In the genomic region with DNA sequence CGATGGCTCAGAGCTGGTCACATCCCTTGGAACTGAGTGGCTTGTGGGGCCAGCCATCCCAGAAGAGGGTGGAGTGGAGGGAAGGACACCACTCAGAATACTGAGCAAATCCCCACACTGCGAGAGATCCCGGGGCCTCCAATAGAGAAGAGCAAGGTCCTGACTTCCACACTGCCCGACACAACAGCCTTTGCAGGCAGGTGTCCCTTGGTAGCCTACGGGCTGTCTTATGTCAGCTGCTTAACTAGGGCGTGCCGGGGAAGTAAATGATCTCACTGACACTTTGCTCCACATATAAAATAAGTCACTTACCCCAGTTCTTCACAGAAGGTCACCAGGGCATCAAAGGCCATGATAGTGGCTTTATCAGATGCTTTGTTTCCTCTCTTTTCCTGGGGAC, we compare ENCODE assay signal across 18 cellular contexts. TPM values are rescaled to one million over a fixed set of nuclear protein-coding genes. Genes with fewer than 3 reads are reported as not detected.
DNase-seq lines count a peak whose midpoint lies in the region; ATAC-seq and TF ChIP-seq lines count a peak whose summit lies in the region.
"Had no signal": no experiment of that assay in that cellular context is flagged by ENCODE, and none has a peak within 500 bp of the region (broad histone marks: within the 10 kb centered on the region; RNA-seq: fewer than 3 reads in every experiment).

No MANE protein-coding gene starts in this region.

- no peaks in the 10 kb centered on the region for H3K9me3 Mint-ChIP-seq in natural killer cell treated with Interleukin-12 subunit alpha and Interleukin-12 subunit beta and Interleukin-15 and Interleukin-18, amount 100 ng/mL, for 72 hours
- H3K9me3 Mint-ChIP-seq in natural killer cell, result no peaks in the 10 kb centered on the region
- H3K9me3 Mint-ChIP-seq: CD8-positive, alpha-beta memory T cell had no signal

- H3K4me1 ChIP-seq in mucosa of rectum (ENCODE audit: control insufficient read depth in 2 of 2, insufficient read depth in 2 of 2, low read length in 2 of 2), result peaks cover 9 to 18% of the 10 kb centered on the region in 2 donors

- peaks cover 10 to 23% of the 10 kb centered on the region in 2 donors for H3K36me3 ChIP-seq in mucosa of rectum (ENCODE audit: control insufficient read depth in 2 of 2, insufficient read depth in 2 of 2, low read length in 2 of 2)

- peak overlapping the region; percentile 14 to 50 for H3K9ac ChIP-seq in mucosa of rectum (ENCODE audit: low read depth in 1 of 2, low read length in 2 of 2)

- peak; percentile 49 for DNase-seq in natural killer cell treated with Interleukin-12 subunit alpha and Interleukin-12 subunit beta and Interleukin-15 and Interleukin-18, amount 100 ng/mL, for 72 hours (ENCODE audit: low spot score)
- DNase-seq in natural killer cell (no peak), substantia nigra (lab: John Stamatoyannopoulos, UW) (no peak), NCI-H748 (lab: John Stamatoyannopoulos, UW; ENCODE audit: unreplicated experiment) (no peak), NAMALWA (ENCODE audit: low spot score) (no peak), NCI-H146 (lab: John Stamatoyannopoulos, UW) (no peak)
- DNase-seq: Caco-2, DND-41, GDM1 had no signal

- intact Hi-C loops in natural killer cell (cut with micrococcal nuclease), result no loop called here

- H3K27ac ChIP-seq in mucosa of rectum (ENCODE audit: low read depth in 2 of 2, low read length in 2 of 2) (peak overlapping the region; percentile 74 to 82), substantia nigra (ENCODE audit: low read depth, low read length, poor library complexity, severe bottlenecking) (peak overlapping the region; percentile 92)
- H3K27ac ChIP-seq: 22Rv1, HL-60 had no signal

- no peak overlapping the region for H3K4me3 Mint-ChIP-seq in natural killer cell treated with Interleukin-12 subunit alpha and Interleukin-12 subunit beta and Interleukin-15 and Interleukin-18, amount 100 ng/mL, for 72 hours
- H3K4me3 Mint-ChIP-seq in natural killer cell, result no peak overlapping the region
- H3K4me3 Mint-ChIP-seq: CD14-positive monocyte; CD8-positive, alpha-beta memory T cell had no signal

- H3K9me3 ChIP-seq in mucosa of rectum (ENCODE audit: control insufficient read depth in 2 of 2, low read length in 2 of 2), result no peaks in the 10 kb centered on the region
- H3K9me3 ChIP-seq: Caco-2 had no signal

- H3K27me3 ChIP-seq in mucosa of rectum (ENCODE audit: control insufficient read depth in 2 of 2, insufficient read depth in 2 of 2, low read length in 2 of 2), result no peaks in the 10 kb centered on the region

- ATAC-seq in natural killer cell treated with Interleukin-12 subunit alpha and Interleukin-12 subunit beta and Interleukin-15 and Interleukin-18, amount 100 ng/mL, for 72 hours, result no peak
- ATAC-seq in natural killer cell, result no peak
- ATAC-seq in HG02852 (IDR thresholded peaks at IDR 0.05; ENCODE audit: unreplicated experiment), result no peak
- ATAC-seq: HCT116 had no signal

- peaks cover 9 to 14% of the 10 kb centered on the region in 2 donors for H3K4me1 Mint-ChIP-seq in natural killer cell treated with Interleukin-12 subunit alpha and Interleukin-12 subunit beta and Interleukin-15 and Interleukin-18, amount 100 ng/mL, for 72 hours (ENCODE audit: low read depth in 2 of 2)
- peaks cover 15% of the 10 kb centered on the region in 2 donors for H3K4me1 Mint-ChIP-seq in natural killer cell

- no peak overlapping the region for H3K27ac Mint-ChIP-seq in natural killer cell treated with Interleukin-12 subunit alpha and Interleukin-12 subunit beta and Interleukin-15 and Interleukin-18, amount 100 ng/mL, for 72 hours
- no peak overlapping the region for H3K27ac Mint-ChIP-seq in natural killer cell
- H3K27ac Mint-ChIP-seq: CD14-positive monocyte; CD8-positive, alpha-beta memory T cell had no signal

- no peak overlapping the region for H3K4me3 ChIP-seq in mucosa of rectum (ENCODE audit: low read length in 2 of 2)

- TF ChIP-seq CTCF in natural killer cell (IDR thresholded peaks at IDR 0.05), result no peak

- H3K27me3 Mint-ChIP-seq in natural killer cell treated with Interleukin-12 subunit alpha and Interleukin-12 subunit beta and Interleukin-15 and Interleukin-18, amount 100 ng/mL, for 72 hours, result no peaks in the 10 kb centered on the region
- no peaks in the 10 kb centered on the region for H3K27me3 Mint-ChIP-seq in natural killer cell (ENCODE audit: low read depth in 2 of 2)

- H3K36me3 Mint-ChIP-seq in natural killer cell treated with Interleukin-12 subunit alpha and Interleukin-12 subunit beta and Interleukin-15 and Interleukin-18, amount 100 ng/mL, for 72 hours, result no peaks in the 10 kb centered on the region
- H3K36me3 Mint-ChIP-seq in natural killer cell, result no peaks in the 10 kb centered on the region

RNA-seq across cellular contexts. Expression of a gene that starts 16.1 kb away (rescaled TPM):
- total RNA-seq in natural killer cell treated with Interleukin-12 subunit alpha and Interleukin-12 subunit beta and Interleukin-15 and Interleukin-18, amount 100 ng/mL, for 72 hours, result 10 to 100 TPM; 32.6 to 59.7 TPM
- 10 to 100 TPM; 33.4 to 39.1 (median 34.3) TPM for total RNA-seq in natural killer cell

RNA-seq across cellular contexts. Expression of a gene that starts 16.3 kb away (rescaled TPM):
- total RNA-seq in natural killer cell treated with Interleukin-12 subunit alpha and Interleukin-12 subunit beta and Interleukin-15 and Interleukin-18, amount 100 ng/mL, for 72 hours, result 100 to 1,000 TPM; 129 TPM
- 100 to 1,000 TPM; 234 to 246 (median 240) TPM for total RNA-seq in natural killer cell

RNA-seq across cellular contexts. Expression of a gene that starts 17.6 kb away (rescaled TPM):
- total RNA-seq in natural killer cell treated with Interleukin-12 subunit alpha and Interleukin-12 subunit beta and Interleukin-15 and Interleukin-18, amount 100 ng/mL, for 72 hours, result under 1 TPM; 0.29 to 0.36 TPM
- total RNA-seq in natural killer cell, result 1 to 10 TPM in 2 of 3 donors, under 1 TPM in 1; 0.95 to 2.0 (median 1.5) TPM
- total RNA-seq: A673, H4 had no signal
